ENCODE assay signal across 3 cellular contexts in genomic region chr17:30000001-30000754, GRCh38.
TF ChIP-seq lines count a peak whose summit lies in the region.

No MANE protein-coding gene starts in this region.

TF ChIP-seq in SK-N-SH, 30 proteins besides CTCF, POLR2A, EP300 and RAD21:
- TF ChIP-seq TEAD4 (IDR thresholded peaks at IDR 0.05; ENCODE audit: borderline replicate concordance, insufficient read depth) (no peak), ZBTB33 (IDR thresholded peaks at IDR 0.05; ENCODE audit: borderline replicate concordance, low read depth) (no peak), SIN3A (IDR thresholded peaks at IDR 0.05; ENCODE audit: borderline replicate concordance, low read depth, low read length) (no peak), GABPA (IDR thresholded peaks at IDR 0.05; ENCODE audit: low read depth) (no peak), RXRA (IDR thresholded peaks at IDR 0.05; ENCODE audit: borderline replicate concordance, low read depth) (no peak), TAF1 (IDR thresholded peaks at IDR 0.05; ENCODE audit: borderline replicate concordance, low read depth, low read length) (no peak), GATA2 (CRISPR knock-in tag; IDR thresholded peaks at IDR 0.05) (no peak), MXI1 (IDR thresholded peaks at IDR 0.05; ENCODE audit: low read depth, low read length) (no peak), NRF1 (IDR thresholded peaks at IDR 0.05; ENCODE audit: low read depth, low read length) (no peak), RCOR1 (IDR thresholded peaks at IDR 0.05; ENCODE audit: low read length) (no peak), EZH2phosphoT487 (IDR thresholded peaks at IDR 0.05; ENCODE audit: borderline replicate concordance, low read depth) (no peak), FOSL2 (IDR thresholded peaks at IDR 0.05; ENCODE audit: borderline replicate concordance, low read depth) (no peak), POLR2AphosphoS5 (IDR thresholded peaks at IDR 0.05; ENCODE audit: low read depth, low read length) (no peak), PBX3 (IDR thresholded peaks at IDR 0.05) (no peak), RFX5 (IDR thresholded peaks at IDR 0.05; ENCODE audit: low read length) (no peak), USF1 (IDR thresholded peaks at IDR 0.05; ENCODE audit: borderline replicate concordance, low read depth) (no peak), SMC3 (IDR thresholded peaks at IDR 0.05; ENCODE audit: low read depth, low read length) (no peak), MEF2A (IDR thresholded peaks at IDR 0.05; ENCODE audit: borderline replicate concordance, low read depth) (no peak)

TF ChIP-seq in SK-N-SH treated with all-trans-retinoic acid at 6 μM for 48 hours, 23 proteins besides CTCF, POLR2A, EP300 and RAD21:
- no peak for TF ChIP-seq POU6F1 (CRISPR knock-in tag; IDR thresholded peaks at IDR 0.05; ENCODE audit: borderline replicate concordance, low read depth)
TF ChIP-seq in SK-N-SH treated with all-trans-retinoic acid at 6 μM for 48 hours: peak in this region for 0.

TF ChIP-seq in GM12878, 131 proteins besides CTCF, POLR2A, EP300 and RAD21:
- TF ChIP-seq KDM1A (IDR thresholded peaks at IDR 0.05; ENCODE audit: borderline replicate concordance) (no peak), NR2C2 (IDR thresholded peaks at IDR 0.05; ENCODE audit: borderline replicate concordance, control insufficient read depth, insufficient read length, low read depth) (no peak)
